In genomic region chr1:230102472-230102871, GRCh38 we compare ENCODE assay signal across 2 cellular contexts.
TF ChIP-seq lines count a peak whose summit lies in the region.

No MANE protein-coding gene starts in this region.

TF ChIP-seq in SK-N-SH, 30 proteins besides CTCF, POLR2A, EP300 and RAD21 (continued from another document):
- TF ChIP-seq MEF2A (IDR thresholded peaks at IDR 0.05; ENCODE audit: borderline replicate concordance, low read depth), result no peak
- TF ChIP-seq TEAD4 (IDR thresholded peaks at IDR 0.05; ENCODE audit: borderline replicate concordance, insufficient read depth), result no peak
- TF ChIP-seq, protein P1, sequence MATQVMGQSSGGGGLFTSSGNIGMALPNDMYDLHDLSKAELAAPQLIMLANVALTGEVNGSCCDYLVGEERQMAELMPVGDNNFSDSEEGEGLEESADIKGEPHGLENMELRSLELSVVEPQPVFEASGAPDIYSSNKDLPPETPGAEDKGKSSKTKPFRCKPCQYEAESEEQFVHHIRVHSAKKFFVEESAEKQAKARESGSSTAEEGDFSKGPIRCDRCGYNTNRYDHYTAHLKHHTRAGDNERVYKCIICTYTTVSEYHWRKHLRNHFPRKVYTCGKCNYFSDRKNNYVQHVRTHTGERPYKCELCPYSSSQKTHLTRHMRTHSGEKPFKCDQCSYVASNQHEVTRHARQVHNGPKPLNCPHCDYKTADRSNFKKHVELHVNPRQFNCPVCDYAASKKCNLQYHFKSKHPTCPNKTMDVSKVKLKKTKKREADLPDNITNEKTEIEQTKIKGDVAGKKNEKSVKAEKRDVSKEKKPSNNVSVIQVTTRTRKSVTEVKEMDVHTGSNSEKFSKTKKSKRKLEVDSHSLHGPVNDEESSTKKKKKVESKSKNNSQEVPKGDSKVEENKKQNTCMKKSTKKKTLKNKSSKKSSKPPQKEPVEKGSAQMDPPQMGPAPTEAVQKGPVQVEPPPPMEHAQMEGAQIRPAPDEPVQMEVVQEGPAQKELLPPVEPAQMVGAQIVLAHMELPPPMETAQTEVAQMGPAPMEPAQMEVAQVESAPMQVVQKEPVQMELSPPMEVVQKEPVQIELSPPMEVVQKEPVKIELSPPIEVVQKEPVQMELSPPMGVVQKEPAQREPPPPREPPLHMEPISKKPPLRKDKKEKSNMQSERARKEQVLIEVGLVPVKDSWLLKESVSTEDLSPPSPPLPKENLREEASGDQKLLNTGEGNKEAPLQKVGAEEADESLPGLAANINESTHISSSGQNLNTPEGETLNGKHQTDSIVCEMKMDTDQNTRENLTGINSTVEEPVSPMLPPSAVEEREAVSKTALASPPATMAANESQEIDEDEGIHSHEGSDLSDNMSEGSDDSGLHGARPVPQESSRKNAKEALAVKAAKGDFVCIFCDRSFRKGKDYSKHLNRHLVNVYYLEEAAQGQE (IDR thresholded peaks at IDR 0.05; ENCODE audit: low read depth, low read length), result no peak
- TF ChIP-seq, protein P2, sequence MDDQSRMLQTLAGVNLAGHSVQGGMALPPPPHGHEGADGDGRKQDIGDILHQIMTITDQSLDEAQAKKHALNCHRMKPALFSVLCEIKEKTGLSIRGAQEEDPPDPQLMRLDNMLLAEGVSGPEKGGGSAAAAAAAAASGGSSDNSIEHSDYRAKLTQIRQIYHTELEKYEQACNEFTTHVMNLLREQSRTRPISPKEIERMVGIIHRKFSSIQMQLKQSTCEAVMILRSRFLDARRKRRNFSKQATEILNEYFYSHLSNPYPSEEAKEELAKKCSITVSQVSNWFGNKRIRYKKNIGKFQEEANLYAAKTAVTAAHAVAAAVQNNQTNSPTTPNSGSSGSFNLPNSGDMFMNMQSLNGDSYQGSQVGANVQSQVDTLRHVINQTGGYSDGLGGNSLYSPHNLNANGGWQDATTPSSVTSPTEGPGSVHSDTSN (IDR thresholded peaks at IDR 0.05), result peak; percentile 84

TF ChIP-seq in HEK293, 187 proteins besides CTCF, POLR2A, EP300 and RAD21 (continues in another document):
- peak; percentile 98 for TF ChIP-seq ZNF362 (tag by site-specific recombination; IDR thresholded peaks at IDR 0.05)
- peak; percentile 62 for TF ChIP-seq ZXDB (tag by site-specific recombination; IDR thresholded peaks at IDR 0.05)
- peak; percentile 74 for TF ChIP-seq ZNF629 (tag by site-specific recombination; IDR thresholded peaks at IDR 0.05)
- TF ChIP-seq GFI1B (tag by site-specific recombination; IDR thresholded peaks at IDR 0.05), result peak; percentile 17; the same call in 1 of the 2 replicates
- TF ChIP-seq, protein P3, sequence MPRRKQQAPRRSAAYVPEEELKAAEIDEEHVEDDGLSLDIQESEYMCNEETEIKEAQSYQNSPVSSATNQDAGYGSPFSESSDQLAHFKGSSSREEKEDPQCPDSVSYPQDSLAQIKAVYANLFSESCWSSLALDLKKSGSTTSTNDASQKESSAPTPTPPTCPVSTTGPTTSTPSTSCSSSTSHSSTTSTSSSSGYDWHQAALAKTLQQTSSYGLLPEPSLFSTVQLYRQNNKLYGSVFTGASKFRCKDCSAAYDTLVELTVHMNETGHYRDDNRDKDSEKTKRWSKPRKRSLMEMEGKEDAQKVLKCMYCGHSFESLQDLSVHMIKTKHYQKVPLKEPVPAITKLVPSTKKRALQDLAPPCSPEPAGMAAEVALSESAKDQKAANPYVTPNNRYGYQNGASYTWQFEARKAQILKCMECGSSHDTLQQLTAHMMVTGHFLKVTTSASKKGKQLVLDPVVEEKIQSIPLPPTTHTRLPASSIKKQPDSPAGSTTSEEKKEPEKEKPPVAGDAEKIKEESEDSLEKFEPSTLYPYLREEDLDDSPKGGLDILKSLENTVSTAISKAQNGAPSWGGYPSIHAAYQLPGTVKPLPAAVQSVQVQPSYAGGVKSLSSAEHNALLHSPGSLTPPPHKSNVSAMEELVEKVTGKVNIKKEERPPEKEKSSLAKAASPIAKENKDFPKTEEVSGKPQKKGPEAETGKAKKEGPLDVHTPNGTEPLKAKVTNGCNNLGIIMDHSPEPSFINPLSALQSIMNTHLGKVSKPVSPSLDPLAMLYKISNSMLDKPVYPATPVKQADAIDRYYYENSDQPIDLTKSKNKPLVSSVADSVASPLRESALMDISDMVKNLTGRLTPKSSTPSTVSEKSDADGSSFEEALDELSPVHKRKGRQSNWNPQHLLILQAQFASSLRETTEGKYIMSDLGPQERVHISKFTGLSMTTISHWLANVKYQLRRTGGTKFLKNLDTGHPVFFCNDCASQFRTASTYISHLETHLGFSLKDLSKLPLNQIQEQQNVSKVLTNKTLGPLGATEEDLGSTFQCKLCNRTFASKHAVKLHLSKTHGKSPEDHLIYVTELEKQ (tag by site-specific recombination; IDR thresholded peaks at IDR 0.05; ENCODE audit: borderline replicate concordance), result peak; percentile 79; the same call in 1 of the 2 replicates
- TF ChIP-seq, protein P4, sequence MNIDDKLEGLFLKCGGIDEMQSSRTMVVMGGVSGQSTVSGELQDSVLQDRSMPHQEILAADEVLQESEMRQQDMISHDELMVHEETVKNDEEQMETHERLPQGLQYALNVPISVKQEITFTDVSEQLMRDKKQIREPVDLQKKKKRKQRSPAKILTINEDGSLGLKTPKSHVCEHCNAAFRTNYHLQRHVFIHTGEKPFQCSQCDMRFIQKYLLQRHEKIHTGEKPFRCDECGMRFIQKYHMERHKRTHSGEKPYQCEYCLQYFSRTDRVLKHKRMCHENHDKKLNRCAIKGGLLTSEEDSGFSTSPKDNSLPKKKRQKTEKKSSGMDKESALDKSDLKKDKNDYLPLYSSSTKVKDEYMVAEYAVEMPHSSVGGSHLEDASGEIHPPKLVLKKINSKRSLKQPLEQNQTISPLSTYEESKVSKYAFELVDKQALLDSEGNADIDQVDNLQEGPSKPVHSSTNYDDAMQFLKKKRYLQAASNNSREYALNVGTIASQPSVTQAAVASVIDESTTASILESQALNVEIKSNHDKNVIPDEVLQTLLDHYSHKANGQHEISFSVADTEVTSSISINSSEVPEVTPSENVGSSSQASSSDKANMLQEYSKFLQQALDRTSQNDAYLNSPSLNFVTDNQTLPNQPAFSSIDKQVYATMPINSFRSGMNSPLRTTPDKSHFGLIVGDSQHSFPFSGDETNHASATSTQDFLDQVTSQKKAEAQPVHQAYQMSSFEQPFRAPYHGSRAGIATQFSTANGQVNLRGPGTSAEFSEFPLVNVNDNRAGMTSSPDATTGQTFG (tag by site-specific recombination; IDR thresholded peaks at IDR 0.05; ENCODE audit: borderline replicate concordance), result no peak
- peak; percentile 51; the same call in 1 of the 2 replicates for TF ChIP-seq ZNF366 (tag by site-specific recombination; conservative IDR thresholded peaks at IDR 0.05)
- TF ChIP-seq ZFP37 (tag by site-specific recombination; IDR thresholded peaks at IDR 0.05), result no peak
- TF ChIP-seq, protein P5, sequence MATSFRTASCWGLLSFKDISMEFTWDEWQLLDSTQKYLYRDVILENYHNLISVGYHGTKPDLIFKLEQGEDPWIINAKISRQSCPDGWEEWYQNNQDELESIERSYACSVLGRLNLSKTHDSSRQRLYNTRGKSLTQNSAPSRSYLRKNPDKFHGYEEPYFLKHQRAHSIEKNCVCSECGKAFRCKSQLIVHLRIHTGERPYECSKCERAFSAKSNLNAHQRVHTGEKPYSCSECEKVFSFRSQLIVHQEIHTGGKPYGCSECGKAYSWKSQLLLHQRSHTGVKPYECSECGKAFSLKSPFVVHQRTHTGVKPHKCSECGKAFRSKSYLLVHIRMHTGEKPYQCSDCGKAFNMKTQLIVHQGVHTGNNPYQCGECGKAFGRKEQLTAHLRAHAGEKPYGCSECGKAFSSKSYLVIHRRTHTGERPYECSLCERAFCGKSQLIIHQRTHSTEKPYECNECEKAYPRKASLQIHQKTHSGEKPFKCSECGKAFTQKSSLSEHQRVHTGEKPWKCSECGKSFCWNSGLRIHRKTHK (tag by site-specific recombination; IDR thresholded peaks at IDR 0.05), result no peak
- TF ChIP-seq OSR2 (tag by site-specific recombination; IDR thresholded peaks at IDR 0.05), result peak; percentile 83
- TF ChIP-seq ZNF600 (tag by site-specific recombination; IDR thresholded peaks at IDR 0.05), result 0 out of 2 replicates have a peak, but pooled peaks have one; percentile 19
- peak; percentile 71 for TF ChIP-seq EGR2 (tag by site-specific recombination; IDR thresholded peaks at IDR 0.05; ENCODE audit: low read depth)
- TF ChIP-seq ZSCAN16 (tag by site-specific recombination; IDR thresholded peaks at IDR 0.05), result no peak
- no peak for TF ChIP-seq ZNF132 (tag by site-specific recombination; IDR thresholded peaks at IDR 0.05; ENCODE audit: borderline replicate concordance)
- TF ChIP-seq ZNF626 (tag by site-specific recombination; IDR thresholded peaks at IDR 0.05), result no peak
- no peak for TF ChIP-seq KLF8 (tag by site-specific recombination; IDR thresholded peaks at IDR 0.05)
- TF ChIP-seq ZNF114 (tag by site-specific recombination; IDR thresholded peaks at IDR 0.05), result no peak
- peak; percentile 76 for TF ChIP-seq INSM2 (tag by site-specific recombination; IDR thresholded peaks at IDR 0.05)
- no peak for TF ChIP-seq ZNF561 (tag by site-specific recombination; IDR thresholded peaks at IDR 0.05; ENCODE audit: borderline replicate concordance)
- TF ChIP-seq PRDM6 (tag by site-specific recombination; IDR thresholded peaks at IDR 0.05), result peak; percentile 81
- TF ChIP-seq, protein P6, sequence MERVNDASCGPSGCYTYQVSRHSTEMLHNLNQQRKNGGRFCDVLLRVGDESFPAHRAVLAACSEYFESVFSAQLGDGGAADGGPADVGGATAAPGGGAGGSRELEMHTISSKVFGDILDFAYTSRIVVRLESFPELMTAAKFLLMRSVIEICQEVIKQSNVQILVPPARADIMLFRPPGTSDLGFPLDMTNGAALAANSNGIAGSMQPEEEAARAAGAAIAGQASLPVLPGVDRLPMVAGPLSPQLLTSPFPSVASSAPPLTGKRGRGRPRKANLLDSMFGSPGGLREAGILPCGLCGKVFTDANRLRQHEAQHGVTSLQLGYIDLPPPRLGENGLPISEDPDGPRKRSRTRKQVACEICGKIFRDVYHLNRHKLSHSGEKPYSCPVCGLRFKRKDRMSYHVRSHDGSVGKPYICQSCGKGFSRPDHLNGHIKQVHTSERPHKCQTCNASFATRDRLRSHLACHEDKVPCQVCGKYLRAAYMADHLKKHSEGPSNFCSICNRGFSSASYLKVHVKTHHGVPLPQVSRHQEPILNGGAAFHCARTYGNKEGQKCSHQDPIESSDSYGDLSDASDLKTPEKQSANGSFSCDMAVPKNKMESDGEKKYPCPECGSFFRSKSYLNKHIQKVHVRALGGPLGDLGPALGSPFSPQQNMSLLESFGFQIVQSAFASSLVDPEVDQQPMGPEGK (tag by site-specific recombination; IDR thresholded peaks at IDR 0.05), result peak; percentile 32; the same call in 1 of the 2 replicates
- TF ChIP-seq FEZF1 (tag by site-specific recombination; IDR thresholded peaks at IDR 0.05), result peak; percentile 82
- TF ChIP-seq ZNF404 (tag by site-specific recombination; IDR thresholded peaks at IDR 0.05), result no peak
- TF ChIP-seq ZFHX2 (tag by site-specific recombination; conservative IDR thresholded peaks at IDR 0.05), result peak; percentile 88
- TF ChIP-seq GLIS1 (tag by site-specific recombination; IDR thresholded peaks at IDR 0.05), result 0 out of 2 replicates have a peak, but pooled peaks have one; percentile 21
- TF ChIP-seq ZBTB49 (tag by site-specific recombination; IDR thresholded peaks at IDR 0.05; ENCODE audit: low read depth), result no peak
- TF ChIP-seq, protein P7, sequence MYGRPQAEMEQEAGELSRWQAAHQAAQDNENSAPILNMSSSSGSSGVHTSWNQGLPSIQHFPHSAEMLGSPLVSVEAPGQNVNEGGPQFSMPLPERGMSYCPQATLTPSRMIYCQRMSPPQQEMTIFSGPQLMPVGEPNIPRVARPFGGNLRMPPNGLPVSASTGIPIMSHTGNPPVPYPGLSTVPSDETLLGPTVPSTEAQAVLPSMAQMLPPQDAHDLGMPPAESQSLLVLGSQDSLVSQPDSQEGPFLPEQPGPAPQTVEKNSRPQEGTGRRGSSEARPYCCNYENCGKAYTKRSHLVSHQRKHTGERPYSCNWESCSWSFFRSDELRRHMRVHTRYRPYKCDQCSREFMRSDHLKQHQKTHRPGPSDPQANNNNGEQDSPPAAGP (tag by site-specific recombination; IDR thresholded peaks at IDR 0.05), result peak; percentile 51
- peak; percentile 82 for TF ChIP-seq SP7 (tag by site-specific recombination; IDR thresholded peaks at IDR 0.05)
